Comparison of ENCODE assay signal across 7 cellular contexts in the genomic region with DNA sequence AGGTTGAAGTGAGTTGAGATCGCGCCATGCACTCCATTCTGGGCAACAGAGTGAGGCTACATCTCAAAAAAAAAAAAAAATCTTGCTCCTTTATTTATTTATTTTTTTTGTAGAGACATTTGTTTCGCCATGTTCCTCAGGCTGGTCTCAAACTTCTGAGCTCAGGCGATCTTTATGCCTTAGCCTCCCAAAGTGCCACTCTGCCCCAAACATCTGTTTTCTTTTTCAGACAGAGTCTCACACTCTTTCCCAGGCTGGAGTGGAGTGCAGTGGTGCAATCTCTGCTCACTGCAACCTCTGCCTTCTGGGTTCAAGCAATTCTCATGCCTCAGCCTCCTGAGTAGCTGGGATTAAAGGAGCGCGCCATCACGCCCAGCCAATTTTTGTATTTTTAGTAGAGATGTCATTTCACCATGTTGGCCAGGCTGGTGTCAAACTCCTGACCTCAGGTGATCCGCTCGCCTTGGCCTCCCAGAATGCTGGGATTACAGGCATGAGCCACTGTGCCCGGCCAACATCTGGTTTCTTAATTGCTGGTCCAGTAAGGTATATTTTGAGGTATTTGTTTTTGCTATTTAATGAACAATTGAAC. TPM values are rescaled to one million over a fixed set of nuclear protein-coding genes. Genes with fewer than 3 reads are reported as not detected.
DNase-seq lines count a peak whose midpoint lies in the region; ATAC-seq and TF ChIP-seq lines count a peak whose summit lies in the region.
"Not testable (repeated sequence)": the region's sequence is repeated elsewhere in the genome, so short reads cannot be mapped to it uniquely, and the experiment has no call there.

No MANE protein-coding gene starts in this region.

- not testable (repeated sequence) for H3K27me3 Mint-ChIP-seq in CD14-positive monocyte (ENCODE audit: low read depth in 3 of 3); activated CD8-positive, alpha-beta T cell treated with anti-CD3 and anti-CD28 coated beads for 36 hours; activated naive CD8-positive, alpha-beta T cell treated with anti-CD3 and anti-CD28 coated beads, Interleukin-2, amount 50 U/mL, for 24 hours; brain; endodermal cell (ENCODE audit: insufficient read depth)

- H3K9ac ChIP-seq in endodermal cell (ENCODE audit: extremely low read depth, low read length, poor library complexity, severe bottlenecking), result not testable (repeated sequence)

- WGBS in endodermal cell (ENCODE audit: insufficient coverage in 1 of 2, insufficient read length in 1 of 2), 2 experiments, result 98 to 100% methylated on average over 6 to 10 of the region's 10 CpGs

- H3K27me3 ChIP-seq in endodermal cell (ENCODE audit: control insufficient read depth, insufficient read depth, low read length, poor library complexity, severe bottlenecking), result not testable (repeated sequence)

- H3K4me1 ChIP-seq in endodermal cell (ENCODE audit: control insufficient read depth, insufficient read depth, low read length), result not testable (repeated sequence)

- H3K27ac ChIP-seq in endodermal cell (ENCODE audit: low read depth, low read length), result peak overlapping the region; percentile 52

- H3K4me3 Mint-ChIP-seq in CD14-positive monocyte; activated CD8-positive, alpha-beta T cell treated with anti-CD3 and anti-CD28 coated beads for 36 hours; activated naive CD8-positive, alpha-beta T cell treated with anti-CD3 and anti-CD28 coated beads, Interleukin-2, amount 50 U/mL, for 24 hours; endodermal cell: not testable (repeated sequence)
- peak overlapping the region in 2 of 5 experiments; percentile 29 to 66 for H3K4me3 Mint-ChIP-seq in brain

- H3K9me3 Mint-ChIP-seq in CD14-positive monocyte; activated CD8-positive, alpha-beta T cell treated with anti-CD3 and anti-CD28 coated beads for 36 hours; activated naive CD8-positive, alpha-beta T cell treated with anti-CD3 and anti-CD28 coated beads, Interleukin-2, amount 50 U/mL, for 24 hours; brain; endodermal cell: not testable (repeated sequence)

- POLR2A ChIA-PET in activated CD8-positive, alpha-beta T cell treated with anti-CD3 and anti-CD28 coated beads for 36 hours (lab: Charles Lee), result interaction anchor here (0.7 kb wide), 1 partner anchor 166 kb away, joined by 3 read pairs; no protein-coding TSS in a partner anchor

- H3K36me3 ChIP-seq in endodermal cell (ENCODE audit: control insufficient read depth, insufficient read depth, low read length), result peaks cover 20% of the 10 kb centered on the region

- not testable (repeated sequence) for ATAC-seq in activated CD8-positive, alpha-beta T cell treated with anti-CD3 and anti-CD28 coated beads for 36 hours; activated naive CD8-positive, alpha-beta T cell treated with anti-CD3 and anti-CD28 coated beads, Interleukin-2, amount 50 U/mL, for 24 hours

- intact Hi-C loops in CD14-positive monocyte (cut with micrococcal nuclease), result loop anchor here in 1 of 2 donors (5.0 kb wide), 1 partner anchor 34 kb away; the partner anchor contains the start of gene BCL2L13
- intact Hi-C loops in activated CD8-positive, alpha-beta T cell treated with anti-CD3 and anti-CD28 coated beads for 36 hours (cut with micrococcal nuclease), result not testable (repeated sequence)

- H3K4me3 ChIP-seq in endodermal cell (ENCODE audit: low read length); fibroblast of villous mesenchyme (ENCODE audit: low read depth, low read length): not testable (repeated sequence)

- CTCF ChIA-PET in activated CD8-positive, alpha-beta T cell treated with anti-CD3 and anti-CD28 coated beads for 36 hours (lab: Charles Lee), result interaction anchor here (0.9 to 1.1 kb wide), 2 partner anchors 31 to 62 kb away, joined by 3 to 4 read pairs; no protein-coding TSS in a partner anchor

- H3K36me3 Mint-ChIP-seq in CD14-positive monocyte (peaks cover 22 to 52% of the 10 kb centered on the region in 2 donors), brain (peaks cover 43% of the 10 kb centered on the region), endodermal cell (ENCODE audit: low read depth) (peaks cover 34% of the 10 kb centered on the region)
- H3K36me3 Mint-ChIP-seq in activated CD8-positive, alpha-beta T cell treated with anti-CD3 and anti-CD28 coated beads for 36 hours (ENCODE audit: low read depth), result peaks cover 20% of the 10 kb centered on the region
- H3K36me3 Mint-ChIP-seq in activated naive CD8-positive, alpha-beta T cell treated with anti-CD3 and anti-CD28 coated beads, Interleukin-2, amount 50 U/mL, for 24 hours (ENCODE audit: low read depth), result peaks cover 28% of the 10 kb centered on the region

- DNase-seq in CD14-positive monocyte (ENCODE audit: low spot score); activated CD8-positive, alpha-beta T cell treated with anti-CD3 and anti-CD28 coated beads for 36 hours; activated naive CD8-positive, alpha-beta T cell treated with anti-CD3 and anti-CD28 coated beads, Interleukin-2, amount 50 U/mL, for 24 hours; endodermal cell: not testable (repeated sequence)
- peak; percentile 54 for DNase-seq in fibroblast of villous mesenchyme (ENCODE audit: low read depth)
- peak; percentile 70 for DNase-seq in retina

- H3K4me1 Mint-ChIP-seq in CD14-positive monocyte (peaks cover 66% of the 10 kb centered on the region), brain (peaks cover 46% of the 10 kb centered on the region)
- peaks cover 30% of the 10 kb centered on the region for H3K4me1 Mint-ChIP-seq in activated CD8-positive, alpha-beta T cell treated with anti-CD3 and anti-CD28 coated beads for 36 hours (ENCODE audit: low read depth)
- H3K4me1 Mint-ChIP-seq in activated naive CD8-positive, alpha-beta T cell treated with anti-CD3 and anti-CD28 coated beads, Interleukin-2, amount 50 U/mL, for 24 hours, result peaks cover 27% of the 10 kb centered on the region
- not testable (repeated sequence) for H3K4me1 Mint-ChIP-seq in endodermal cell

- not testable (repeated sequence) for H3K9me3 ChIP-seq in endodermal cell (ENCODE audit: control insufficient read depth, low read length)

- not testable (repeated sequence) for TF ChIP-seq CTCF in CD14-positive monocyte (IDR thresholded peaks at IDR 0.05); activated CD8-positive, alpha-beta T cell treated with anti-CD3 and anti-CD28 coated beads for 36 hours (IDR thresholded peaks at IDR 0.05); brain (conservative IDR thresholded peaks at IDR 0.05); endodermal cell (conservative IDR thresholded peaks at IDR 0.05); fibroblast of villous mesenchyme (IDR thresholded peaks at IDR 0.05; ENCODE audit: insufficient read depth, low read depth, low read length)

- peak overlapping the region; percentile 62 to 97 (median 93) for H3K27ac Mint-ChIP-seq in CD14-positive monocyte
- peak overlapping the region; percentile 21 for H3K27ac Mint-ChIP-seq in activated CD8-positive, alpha-beta T cell treated with anti-CD3 and anti-CD28 coated beads for 36 hours
- H3K27ac Mint-ChIP-seq in activated naive CD8-positive, alpha-beta T cell treated with anti-CD3 and anti-CD28 coated beads, Interleukin-2, amount 50 U/mL, for 24 hours, result peak overlapping the region; percentile 4
- peak overlapping the region; percentile 82 to 95 (median 91) for H3K27ac Mint-ChIP-seq in brain
- not testable (repeated sequence) for H3K27ac Mint-ChIP-seq in endodermal cell

RNA-seq across cellular contexts. Expression of gene BCL2L13, which starts 33.0 kb away (rescaled TPM):
- polyA plus RNA-seq in CD14-positive monocyte (10 to 100 TPM; 53.0 to 67.8 TPM), brain (ENCODE audit: insufficient read depth, low read depth, low replicate concordance) (39.7 TPM)
- total RNA-seq in activated CD8-positive, alpha-beta T cell treated with anti-CD3 and anti-CD28 coated beads for 36 hours, result 10 to 100 TPM; 36.1 to 38.3 TPM
- total RNA-seq in endodermal cell (10 to 100 TPM; 37.5 to 44.2 TPM), fibroblast of villous mesenchyme (53.5 and 64.3 TPM in 2 replicates)
- polyA plus RNA-seq in endodermal cell (2013, experiment 1 of 2), result 41.3 TPM
- polyA plus RNA-seq in endodermal cell (2013, experiment 2 of 2), result 36.1 TPM

RNA-seq across cellular contexts. Expression of gene ATP6V1E1, which starts 43.0 kb away (rescaled TPM):
- 100 to 1,000 TPM; 144 to 147 TPM for polyA plus RNA-seq in CD14-positive monocyte
- total RNA-seq in activated CD8-positive, alpha-beta T cell treated with anti-CD3 and anti-CD28 coated beads for 36 hours, result 10 to 100 TPM; 68.1 to 68.2 TPM
- 250 TPM for polyA plus RNA-seq in brain (ENCODE audit: insufficient read depth, low read depth, low replicate concordance)
- total RNA-seq in endodermal cell, result 100 to 1,000 TPM; 129 to 144 TPM
- polyA plus RNA-seq in endodermal cell (2013, experiment 1 of 2), result 88.4 TPM
- polyA plus RNA-seq in endodermal cell (2013, experiment 2 of 2), result 90.0 TPM
- 128 and 177 TPM in 2 replicates for total RNA-seq in fibroblast of villous mesenchyme
